In the genomic region with DNA sequence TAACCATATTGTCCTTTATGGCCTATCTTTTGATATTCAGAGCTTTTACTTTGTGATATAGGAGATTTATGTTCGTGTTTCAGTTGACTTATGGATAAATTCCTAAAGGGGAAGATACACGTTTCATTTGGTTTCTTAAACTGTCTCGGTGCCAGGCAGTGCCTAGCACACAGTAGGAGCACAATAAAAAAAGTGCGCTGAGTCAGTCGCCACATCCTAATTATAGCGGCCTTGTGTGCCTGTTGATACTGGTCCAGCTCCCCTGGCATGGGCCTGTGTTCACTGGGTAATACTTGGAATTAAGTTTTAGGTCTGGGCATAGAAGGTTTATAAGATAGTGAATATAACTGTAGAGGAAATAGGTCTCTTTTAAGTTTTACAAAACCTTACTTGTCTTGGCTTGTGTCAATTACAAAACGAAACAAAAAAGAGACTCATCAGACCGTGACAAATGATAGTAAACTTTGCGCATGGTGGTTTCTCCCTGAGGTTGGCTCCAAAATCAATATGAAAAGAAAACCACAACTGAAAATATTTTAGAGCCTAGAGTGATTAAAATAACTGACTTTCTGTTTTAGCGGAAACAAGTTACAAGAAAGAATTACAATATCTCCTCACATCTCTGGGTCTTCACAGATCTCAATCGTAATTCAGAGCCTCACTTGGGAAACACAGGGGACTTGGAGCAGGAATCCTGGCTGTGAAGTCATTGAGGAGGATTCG, we compare ENCODE assay signal across 8 cellular contexts.
DNase-seq lines count a peak whose midpoint lies in the region; ATAC-seq and TF ChIP-seq lines count a peak whose summit lies in the region.

No MANE protein-coding gene starts in this region.

- H3K27me3 ChIP-seq in heart left ventricle = no peaks in the 10 kb centered on the region
- no peaks in the 10 kb centered on the region for H3K27me3 ChIP-seq in stomach

- TF ChIP-seq CTCF in heart left ventricle (IDR thresholded peaks at IDR 0.05) = no peak
- no peak for TF ChIP-seq CTCF in stomach (IDR thresholded peaks at IDR 0.05)

- ATAC-seq in HG02885 (IDR thresholded peaks at IDR 0.05; ENCODE audit: poor library complexity, unreplicated experiment) (peak; percentile 49), Right ventricle myocardium superior (ENCODE audit: poor library complexity) (no peak), heart left ventricle (no peak)

- peak overlapping the region in 1 of 12 donors; percentile 64 for H3K27ac ChIP-seq in heart left ventricle
- H3K27ac ChIP-seq in stomach = peak overlapping the region in 2 of 5 donors; percentile 15

- no peak for TF ChIP-seq EP300 in stomach (IDR thresholded peaks at IDR 0.05)

- WGBS in heart left ventricle, 4 donors = 90 to 91% (median 91%) methylated on average over 12 of the region's 12 CpGs
- 80 to 87% (median 84%) methylated on average over 12 of the region's 12 CpGs for whole genome bisulfite sequencing in stomach, 5 donors

- peaks cover 0 to 30% (median 9%) of the 10 kb centered on the region in 12 donors for H3K4me1 ChIP-seq in heart left ventricle
- H3K4me1 ChIP-seq in stomach = peaks cover 0 to 10% (median 4%) of the 10 kb centered on the region in 4 donors

- H3K9me3 ChIP-seq in heart left ventricle = no peaks in the 10 kb centered on the region
- no peaks in the 10 kb centered on the region for H3K9me3 ChIP-seq in stomach

- no peak for TF ChIP-seq POLR2A in heart left ventricle (IDR thresholded peaks at IDR 0.05)
- TF ChIP-seq POLR2A in stomach (IDR thresholded peaks at IDR 0.05) = no peak

- DNase-seq in activated CD4-positive, alpha-beta T cell treated with anti-CD3 and anti-CD28 coated beads for 48 hours = peak; percentile 33
- no peak for DNase-seq in activated CD4-positive, alpha-beta T cell treated with anti-CD3 and anti-CD28 coated beads, Interleukin-2, amount 50 U/mL, for 1 hour
- DNase-seq in SW480 (ENCODE audit: low spot score) = peak; percentile 37
- peak; percentile 44 for DNase-seq in renal cortical epithelial cell (ENCODE audit: low read depth)
- no peak for DNase-seq in Right ventricle myocardium superior
- no peak for DNase-seq in heart left ventricle
- DNase-seq in stomach = no peak

- H3K36me3 ChIP-seq in heart left ventricle (peaks cover 0 to 14% (median 6%) of the 10 kb centered on the region in 9 donors), stomach (peaks cover 0 to 40% (median 24%) of the 10 kb centered on the region in 4 donors)

- H3K4me3 ChIP-seq in heart left ventricle = no peak overlapping the region
- peak overlapping the region in 1 of 4 donors; percentile 2 for H3K4me3 ChIP-seq in stomach

- intact Hi-C loops in Right ventricle myocardium superior (cut with DNase I) (no loop called here), heart left ventricle (cut with DNase I) (no loop called here), stomach (cut with DNase I; ENCODE audit: low total_unique reads) (no loop called here)

Comparison
In these comparisons a context has a peak if more than half of its experiments do, and no peak if none do; other contexts are left out.
1. DNase-seq: peak in activated CD4-positive, alpha-beta T cell treated with anti-CD3 and anti-CD28 coated beads for 48 hours (single experiment), SW480 (single experiment) and renal cortical epithelial cell (single experiment); none in activated CD4-positive, alpha-beta T cell treated with anti-CD3 and anti-CD28 coated beads, Interleukin-2, amount 50 U/mL, for 1 hour (single experiment), Right ventricle myocardium superior (single experiment), heart left ventricle (0 of 5) and stomach (single experiment).